In the genomic region with DNA sequence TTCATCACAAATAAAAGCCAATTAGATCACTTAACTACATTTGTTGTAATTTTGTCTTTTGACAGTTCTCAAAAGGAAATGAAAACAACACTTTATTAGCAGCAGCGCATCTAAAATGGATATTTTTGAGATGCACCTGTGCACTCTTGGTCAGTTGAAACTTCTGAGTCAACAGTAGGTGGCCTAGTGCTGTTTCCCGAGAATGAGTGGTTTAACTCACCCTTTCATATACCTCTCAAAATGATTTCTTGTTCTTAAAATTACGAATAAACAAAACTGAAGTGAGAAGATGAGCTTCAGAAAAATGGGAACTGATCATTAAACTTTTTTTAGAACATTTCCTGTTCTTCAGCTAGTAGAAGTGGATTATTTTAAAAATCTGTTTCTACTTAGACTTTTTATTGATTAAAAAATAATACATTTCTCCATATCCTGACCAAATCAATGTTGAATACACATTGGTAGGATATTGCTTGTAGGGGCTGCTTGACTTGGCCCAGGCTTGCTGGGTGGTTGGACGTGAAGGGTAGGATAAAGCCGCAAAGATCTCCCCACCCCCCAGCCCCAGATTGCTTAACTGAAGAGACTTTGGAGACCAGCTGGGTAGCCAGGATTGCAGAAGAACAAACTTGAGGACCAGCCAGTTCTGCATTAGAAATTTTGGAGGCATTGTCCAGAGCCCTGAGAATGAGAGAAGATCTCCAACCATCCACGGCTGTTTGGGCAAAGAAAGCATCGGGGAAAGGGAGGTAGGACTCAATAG, we compare ENCODE assay signal across 11 cellular contexts. TPM values are rescaled to one million over a fixed set of nuclear protein-coding genes. Genes with fewer than 3 reads are reported as not detected.
DNase-seq lines count a peak whose midpoint lies in the region; ATAC-seq and TF ChIP-seq lines count a peak whose summit lies in the region.
"Had no signal": no experiment of that assay in that cellular context is flagged by ENCODE, and none has a peak within 500 bp of the region (broad histone marks: within the 10 kb centered on the region; RNA-seq: fewer than 3 reads in every experiment).

No MANE protein-coding gene starts in this region.

- no peaks in the 10 kb centered on the region for H3K9me3 Mint-ChIP-seq in activated T-cell treated with anti-CD3 and anti-CD28 coated beads, Interleukin-2, amount 50 U/mL, for 24 hours

- TF ChIP-seq POLR2A in transverse colon (IDR thresholded peaks at IDR 0.05): no peak

- no peaks in the 10 kb centered on the region for H3K36me3 Mint-ChIP-seq in activated T-cell treated with anti-CD3 and anti-CD28 coated beads, Interleukin-2, amount 50 U/mL, for 24 hours (ENCODE audit: low read depth)

- no peak for TF ChIP-seq CTCF in transverse colon (IDR thresholded peaks at IDR 0.05)

- peaks cover 25% of the 10 kb centered on the region for H3K4me1 Mint-ChIP-seq in activated T-cell treated with anti-CD3 and anti-CD28 coated beads, Interleukin-2, amount 50 U/mL, for 24 hours (ENCODE audit: low read depth)

- no peak overlapping the region for H3K4me3 Mint-ChIP-seq in activated T-cell treated with anti-CD3 and anti-CD28 coated beads, Interleukin-2, amount 50 U/mL, for 24 hours

- 70 to 74% methylated on average over 5 to 7 of the region's 7 CpGs for WGBS in transverse colon (ENCODE audit: low coverage in 1 of 2), 2 donors

- H3K27me3 ChIP-seq in transverse colon: no peaks in the 10 kb centered on the region

- peak overlapping the region; percentile 8 for H3K27ac Mint-ChIP-seq in activated T-cell treated with anti-CD3 and anti-CD28 coated beads, Interleukin-2, amount 50 U/mL, for 24 hours

- no peak for DNase-seq in activated T-cell treated with anti-CD3 and anti-CD28 coated beads, Interleukin-2, amount 50 U/mL, for 24 hours
- DNase-seq in activated T-cell treated with anti-CD3 and anti-CD28 coated beads, Interleukin-2, amount 50 U/mL, for 1 hour: no peak
- DNase-seq in transverse colon (no peak), NCI-H146 (lab: John Stamatoyannopoulos, UW) (no peak), EL (no peak), NCI-H1436 (lab: John Stamatoyannopoulos, UW) (no peak)
- DNase-seq: 8988T, NCI-H2081, trophoblast cell had no signal

- intact Hi-C loops in transverse colon (cut with DNase I; ENCODE audit: low total_unique reads): no loop called here

- no peak overlapping the region for H3K4me3 ChIP-seq in transverse colon

- ATAC-seq in HG02642 (IDR thresholded peaks at IDR 0.05; ENCODE audit: poor library complexity, unreplicated experiment): peak; percentile 79
- ATAC-seq in HG03575 (IDR thresholded peaks at IDR 0.05; ENCODE audit: extremely low read depth, insufficient number of reproducible peaks, low FRiP score, unreplicated experiment): peak; percentile 42

- TF ChIP-seq EP300 in transverse colon (IDR thresholded peaks at IDR 0.05; ENCODE audit: low read depth): no peak

- peak overlapping the region in 3 of 4 donors; percentile 13 to 27 (median 24) for H3K27ac ChIP-seq in transverse colon

- H3K27me3 Mint-ChIP-seq in activated T-cell treated with anti-CD3 and anti-CD28 coated beads, Interleukin-2, amount 50 U/mL, for 24 hours: peaks cover 7% of the 10 kb centered on the region

- in situ Hi-C loops in transverse colon (cut with MboI; ENCODE audit: low pct_ligation_motif_present in 1 of 4, low pct_unique_long_range_greater_than_20kb in 1 of 4, low sequenced_read_pairs in 3 of 4): no loop called here

- H3K9me3 ChIP-seq in transverse colon: no peaks in the 10 kb centered on the region

- no peaks in the 10 kb centered on the region for H3K36me3 ChIP-seq in transverse colon

- H3K4me1 ChIP-seq in transverse colon: peaks cover 0 to 11% (median 7%) of the 10 kb centered on the region in 4 donors

RNA-seq across cellular contexts. Expression of gene STK38L, which starts 22.3 kb away (rescaled TPM):
- total RNA-seq in transverse colon: 10 to 100 TPM; 18.5 to 51.8 (median 40.9) TPM
